Comparison of ENCODE assay signal across 3 cellular contexts in the genomic region with DNA sequence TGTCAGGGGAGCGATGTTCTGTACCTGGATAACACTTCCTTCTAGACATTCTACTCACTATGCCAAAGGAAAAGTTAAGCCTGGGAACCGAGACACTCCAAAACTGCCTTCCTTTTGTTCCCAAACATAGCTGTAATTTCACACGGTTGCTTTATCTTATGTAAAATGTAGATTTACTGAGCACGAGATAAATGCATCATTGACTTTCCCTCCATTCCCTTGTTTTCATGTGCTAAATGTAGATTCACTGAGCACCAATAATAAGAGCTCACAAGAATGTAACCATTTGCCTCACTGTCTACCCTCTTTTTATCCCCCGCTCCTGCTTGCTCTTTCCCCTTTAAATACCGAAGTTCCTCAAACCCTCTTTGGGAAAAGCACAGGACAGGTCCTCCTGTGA.
TF ChIP-seq lines count a peak whose summit lies in the region.

No MANE protein-coding gene starts in this region.

TF ChIP-seq in GM23338, 12 proteins besides CTCF, POLR2A, EP300 and RAD21:
- no peak for TF ChIP-seq ZNF331 (CRISPR knock-in tag; IDR thresholded peaks at IDR 0.05; ENCODE audit: low read depth)
- TF ChIP-seq JUNB (IDR thresholded peaks at IDR 0.05; ENCODE audit: unreplicated experiment) = no peak
- TF ChIP-seq ZNF114 (CRISPR knock-in tag; IDR thresholded peaks at IDR 0.05) = no peak
- TF ChIP-seq, protein P1, sequence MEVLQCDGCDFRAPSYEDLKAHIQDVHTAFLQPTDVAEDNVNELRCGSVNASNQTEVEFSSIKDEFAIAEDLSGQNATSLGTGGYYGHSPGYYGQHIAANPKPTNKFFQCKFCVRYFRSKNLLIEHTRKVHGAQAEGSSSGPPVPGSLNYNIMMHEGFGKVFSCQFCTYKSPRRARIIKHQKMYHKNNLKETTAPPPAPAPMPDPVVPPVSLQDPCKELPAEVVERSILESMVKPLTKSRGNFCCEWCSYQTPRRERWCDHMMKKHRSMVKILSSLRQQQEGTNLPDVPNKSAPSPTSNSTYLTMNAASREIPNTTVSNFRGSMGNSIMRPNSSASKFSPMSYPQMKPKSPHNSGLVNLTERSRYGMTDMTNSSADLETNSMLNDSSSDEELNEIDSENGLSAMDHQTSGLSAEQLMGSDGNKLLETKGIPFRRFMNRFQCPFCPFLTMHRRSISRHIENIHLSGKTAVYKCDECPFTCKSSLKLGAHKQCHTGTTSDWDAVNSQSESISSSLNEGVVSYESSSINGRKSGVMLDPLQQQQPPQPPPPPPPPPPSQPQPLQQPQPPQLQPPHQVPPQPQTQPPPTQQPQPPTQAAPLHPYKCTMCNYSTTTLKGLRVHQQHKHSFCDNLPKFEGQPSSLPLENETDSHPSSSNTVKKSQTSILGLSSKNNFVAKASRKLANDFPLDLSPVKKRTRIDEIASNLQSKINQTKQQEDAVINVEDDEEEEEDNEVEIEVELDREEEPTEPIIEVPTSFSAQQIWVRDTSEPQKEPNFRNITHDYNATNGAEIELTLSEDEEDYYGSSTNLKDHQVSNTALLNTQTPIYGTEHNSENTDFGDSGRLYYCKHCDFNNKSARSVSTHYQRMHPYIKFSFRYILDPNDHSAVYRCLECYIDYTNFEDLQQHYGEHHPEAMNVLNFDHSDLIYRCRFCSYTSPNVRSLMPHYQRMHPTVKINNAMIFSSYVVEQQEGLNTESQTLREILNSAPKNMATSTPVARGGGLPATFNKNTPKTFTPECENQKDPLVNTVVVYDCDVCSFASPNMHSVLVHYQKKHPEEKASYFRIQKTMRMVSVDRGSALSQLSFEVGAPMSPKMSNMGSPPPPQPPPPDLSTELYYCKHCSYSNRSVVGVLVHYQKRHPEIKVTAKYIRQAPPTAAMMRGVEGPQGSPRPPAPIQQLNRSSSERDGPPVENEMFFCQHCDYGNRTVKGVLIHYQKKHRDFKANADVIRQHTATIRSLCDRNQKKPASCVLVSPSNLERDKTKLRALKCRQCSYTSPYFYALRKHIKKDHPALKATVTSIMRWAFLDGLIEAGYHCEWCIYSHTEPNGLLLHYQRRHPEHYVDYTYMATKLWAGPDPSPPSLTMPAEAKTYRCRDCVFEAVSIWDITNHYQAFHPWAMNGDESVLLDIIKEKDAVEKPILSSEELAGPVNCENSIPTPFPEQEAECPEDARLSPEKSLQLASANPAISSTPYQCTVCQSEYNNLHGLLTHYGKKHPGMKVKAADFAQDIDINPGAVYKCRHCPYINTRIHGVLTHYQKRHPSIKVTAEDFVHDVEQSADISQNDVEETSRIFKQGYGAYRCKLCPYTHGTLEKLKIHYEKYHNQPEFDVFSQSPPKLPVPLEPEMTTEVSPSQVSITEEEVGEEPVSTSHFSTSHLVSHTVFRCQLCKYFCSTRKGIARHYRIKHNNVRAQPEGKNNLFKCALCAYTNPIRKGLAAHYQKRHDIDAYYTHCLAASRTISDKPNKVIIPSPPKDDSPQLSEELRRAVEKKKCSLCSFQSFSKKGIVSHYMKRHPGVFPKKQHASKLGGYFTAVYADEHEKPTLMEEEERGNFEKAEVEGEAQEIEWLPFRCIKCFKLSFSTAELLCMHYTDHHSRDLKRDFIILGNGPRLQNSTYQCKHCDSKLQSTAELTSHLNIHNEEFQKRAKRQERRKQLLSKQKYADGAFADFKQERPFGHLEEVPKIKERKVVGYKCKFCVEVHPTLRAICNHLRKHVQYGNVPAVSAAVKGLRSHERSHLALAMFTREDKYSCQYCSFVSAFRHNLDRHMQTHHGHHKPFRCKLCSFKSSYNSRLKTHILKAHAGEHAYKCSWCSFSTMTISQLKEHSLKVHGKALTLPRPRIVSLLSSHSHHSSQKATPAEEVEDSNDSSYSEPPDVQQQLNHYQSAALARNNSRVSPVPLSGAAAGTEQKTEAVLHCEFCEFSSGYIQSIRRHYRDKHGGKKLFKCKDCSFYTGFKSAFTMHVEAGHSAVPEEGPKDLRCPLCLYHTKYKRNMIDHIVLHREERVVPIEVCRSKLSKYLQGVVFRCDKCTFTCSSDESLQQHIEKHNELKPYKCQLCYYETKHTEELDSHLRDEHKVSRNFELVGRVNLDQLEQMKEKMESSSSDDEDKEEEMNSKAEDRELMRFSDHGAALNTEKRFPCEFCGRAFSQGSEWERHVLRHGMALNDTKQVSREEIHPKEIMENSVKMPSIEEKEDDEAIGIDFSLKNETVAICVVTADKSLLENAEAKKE (CRISPR knock-in tag; IDR thresholded peaks at IDR 0.05) = no peak
- no peak for TF ChIP-seq CREB1 (CRISPR knock-in tag; IDR thresholded peaks at IDR 0.05; ENCODE audit: low read depth)
- TF ChIP-seq STAT1 (IDR thresholded peaks at IDR 0.05; ENCODE audit: unreplicated experiment) = no peak

TF ChIP-seq in WTC11, 78 proteins besides CTCF, POLR2A, EP300 and RAD21:
- TF ChIP-seq ZNF121 (CRISPR knock-in tag; IDR thresholded peaks at IDR 0.05) = no peak
- TF ChIP-seq ZBTB21 (CRISPR knock-in tag; IDR thresholded peaks at IDR 0.05; ENCODE audit: borderline replicate concordance) = no peak
- TF ChIP-seq, protein P2, sequence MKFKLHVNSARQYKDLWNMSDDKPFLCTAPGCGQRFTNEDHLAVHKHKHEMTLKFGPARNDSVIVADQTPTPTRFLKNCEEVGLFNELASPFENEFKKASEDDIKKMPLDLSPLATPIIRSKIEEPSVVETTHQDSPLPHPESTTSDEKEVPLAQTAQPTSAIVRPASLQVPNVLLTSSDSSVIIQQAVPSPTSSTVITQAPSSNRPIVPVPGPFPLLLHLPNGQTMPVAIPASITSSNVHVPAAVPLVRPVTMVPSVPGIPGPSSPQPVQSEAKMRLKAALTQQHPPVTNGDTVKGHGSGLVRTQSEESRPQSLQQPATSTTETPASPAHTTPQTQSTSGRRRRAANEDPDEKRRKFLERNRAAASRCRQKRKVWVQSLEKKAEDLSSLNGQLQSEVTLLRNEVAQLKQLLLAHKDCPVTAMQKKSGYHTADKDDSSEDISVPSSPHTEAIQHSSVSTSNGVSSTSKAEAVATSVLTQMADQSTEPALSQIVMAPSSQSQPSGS (CRISPR knock-in tag; IDR thresholded peaks at IDR 0.05; ENCODE audit: borderline replicate concordance, low read depth) = no peak
- TF ChIP-seq SOX15 (CRISPR knock-in tag; IDR thresholded peaks at IDR 0.05) = no peak

TF ChIP-seq in H1, 55 proteins besides CTCF, POLR2A, EP300 and RAD21:
- TF ChIP-seq FOSL1 (IDR thresholded peaks at IDR 0.05; ENCODE audit: insufficient read depth, low read depth, low read length) = no peak
- no peak for TF ChIP-seq SIRT6 (IDR thresholded peaks at IDR 0.05; ENCODE audit: low read length)
- no peak for TF ChIP-seq SIX5 (IDR thresholded peaks at IDR 0.05; ENCODE audit: low read depth, low read length)
